1 cellular context compared by ENCODE assay signal in the genomic region with DNA sequence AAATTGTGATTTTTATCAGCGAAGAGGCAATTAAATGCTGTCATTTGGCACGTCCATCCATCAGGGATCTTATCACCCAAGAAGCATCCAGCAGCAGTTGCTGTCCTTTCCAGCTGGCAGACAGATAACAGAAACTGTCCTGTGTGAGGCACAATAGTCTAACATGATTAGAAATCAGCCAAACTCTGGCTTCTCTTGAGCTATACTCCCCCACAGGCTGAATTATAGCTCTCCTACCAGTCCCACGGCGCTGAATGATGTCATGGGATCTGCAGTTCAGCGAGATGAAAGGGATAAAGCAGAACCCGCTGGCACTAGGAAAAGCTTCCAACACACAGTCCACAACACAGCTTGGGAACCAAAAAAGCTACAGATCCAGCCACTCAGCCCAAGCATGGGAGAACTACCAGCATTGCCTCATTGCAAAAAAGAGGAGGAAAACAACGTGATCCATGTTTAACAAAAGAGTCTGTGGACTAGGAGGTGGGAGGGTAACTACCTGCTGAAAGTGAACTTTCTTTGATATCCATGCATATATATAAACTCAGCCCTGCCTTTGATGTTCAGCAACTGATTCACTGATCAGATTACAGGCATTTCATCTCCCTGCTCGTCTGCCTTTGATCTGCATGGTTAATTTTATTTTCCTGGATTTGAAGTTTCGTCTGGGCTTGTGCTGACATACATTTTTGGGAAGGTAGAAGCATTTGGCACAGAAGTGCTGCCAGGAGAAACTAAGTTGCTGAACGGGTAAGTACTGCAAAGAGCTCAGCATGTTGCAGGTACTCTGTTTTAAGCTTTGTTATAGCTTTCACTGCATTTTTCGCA.
TF ChIP-seq lines count a peak whose summit lies in the region.

A gene with protein sequence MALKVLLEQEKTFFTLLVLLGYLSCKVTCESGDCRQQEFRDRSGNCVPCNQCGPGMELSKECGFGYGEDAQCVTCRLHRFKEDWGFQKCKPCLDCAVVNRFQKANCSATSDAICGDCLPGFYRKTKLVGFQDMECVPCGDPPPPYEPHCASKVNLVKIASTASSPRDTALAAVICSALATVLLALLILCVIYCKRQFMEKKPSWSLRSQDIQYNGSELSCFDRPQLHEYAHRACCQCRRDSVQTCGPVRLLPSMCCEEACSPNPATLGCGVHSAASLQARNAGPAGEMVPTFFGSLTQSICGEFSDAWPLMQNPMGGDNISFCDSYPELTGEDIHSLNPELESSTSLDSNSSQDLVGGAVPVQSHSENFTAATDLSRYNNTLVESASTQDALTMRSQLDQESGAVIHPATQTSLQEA (plus strand): TSS at position 314 of the 828 bp plus-strand sequence. CDS start 19,772 bp downstream, outside the sequence.

TF ChIP-seq in SK-N-SH treated with all-trans-retinoic acid at 6 μM for 48 hours, 23 proteins besides CTCF, POLR2A, EP300 and RAD21 (continued from another document):
- no peak for TF ChIP-seq RARB (CRISPR knock-in tag; IDR thresholded peaks at IDR 0.05)
- no peak for TF ChIP-seq TOX (CRISPR knock-in tag; IDR thresholded peaks at IDR 0.05; ENCODE audit: borderline replicate concordance)
- TF ChIP-seq OSR1 (CRISPR knock-in tag; IDR thresholded peaks at IDR 0.05), result no peak
- TF ChIP-seq ESRRG (CRISPR knock-in tag; IDR thresholded peaks at IDR 0.05), result no peak
- TF ChIP-seq SNAI2 (CRISPR knock-in tag; IDR thresholded peaks at IDR 0.05), result peak; percentile 46; the same call in 1 of the 2 replicates
- TF ChIP-seq, protein P1, sequence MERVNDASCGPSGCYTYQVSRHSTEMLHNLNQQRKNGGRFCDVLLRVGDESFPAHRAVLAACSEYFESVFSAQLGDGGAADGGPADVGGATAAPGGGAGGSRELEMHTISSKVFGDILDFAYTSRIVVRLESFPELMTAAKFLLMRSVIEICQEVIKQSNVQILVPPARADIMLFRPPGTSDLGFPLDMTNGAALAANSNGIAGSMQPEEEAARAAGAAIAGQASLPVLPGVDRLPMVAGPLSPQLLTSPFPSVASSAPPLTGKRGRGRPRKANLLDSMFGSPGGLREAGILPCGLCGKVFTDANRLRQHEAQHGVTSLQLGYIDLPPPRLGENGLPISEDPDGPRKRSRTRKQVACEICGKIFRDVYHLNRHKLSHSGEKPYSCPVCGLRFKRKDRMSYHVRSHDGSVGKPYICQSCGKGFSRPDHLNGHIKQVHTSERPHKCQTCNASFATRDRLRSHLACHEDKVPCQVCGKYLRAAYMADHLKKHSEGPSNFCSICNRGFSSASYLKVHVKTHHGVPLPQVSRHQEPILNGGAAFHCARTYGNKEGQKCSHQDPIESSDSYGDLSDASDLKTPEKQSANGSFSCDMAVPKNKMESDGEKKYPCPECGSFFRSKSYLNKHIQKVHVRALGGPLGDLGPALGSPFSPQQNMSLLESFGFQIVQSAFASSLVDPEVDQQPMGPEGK (CRISPR knock-in tag; IDR thresholded peaks at IDR 0.05; ENCODE audit: borderline replicate concordance), result 0 out of 2 replicates have a peak, but pooled peaks have one; percentile 42
- 0 out of 2 replicates have a peak, but pooled peaks have one; percentile 35 for TF ChIP-seq ZNF8 (CRISPR knock-in tag; IDR thresholded peaks at IDR 0.05)
